In genomic region chr21:25970254-25970930, GRCh38 we compare ENCODE assay signal across 16 cellular contexts.
DNase-seq lines count a peak whose midpoint lies in the region; ATAC-seq and TF ChIP-seq lines count a peak whose summit lies in the region.
"Had no signal": no experiment of that assay in that cellular context is flagged by ENCODE, and none has a peak within 500 bp of the region (broad histone marks: within the 10 kb centered on the region; RNA-seq: fewer than 3 reads in every experiment).

No MANE protein-coding gene starts in this region.

- no peak overlapping the region for H3K27ac ChIP-seq in brain microvascular endothelial cell
- H3K27ac ChIP-seq: psoas muscle had no signal

- H3K27me3 ChIP-seq in brain microvascular endothelial cell (replicated peaks) = no peaks in the 10 kb centered on the region

- in situ Hi-C loops in brain microvascular endothelial cell (cut with HindIII; ENCODE audit: low pct_ligation_motif_present, low sequenced_read_pairs) = no loop called here

- intact Hi-C loops in sciatic nerve (cut with DNase I) = no loop called here

- H3K4me3 ChIP-seq in LNCaP clone FGC (ENCODE audit: low read depth, low read length) (no peak overlapping the region), brain microvascular endothelial cell (ENCODE audit: low read depth, low read length) (no peak overlapping the region)
- H3K4me3 ChIP-seq: coronary artery, psoas muscle had no signal

- peak; percentile 62 for DNase-seq in LNCaP clone FGC (ENCODE audit: low read depth)
- peak; percentile 29 for DNase-seq in brain microvascular endothelial cell
- peak; percentile 60 to 87 for DNase-seq in hippocampal formation (lab: John Stamatoyannopoulos, UW)
- no peak for DNase-seq in sciatic nerve (ENCODE audit: low spot score)
- no peak for DNase-seq in RPMI8226
- DNase-seq in GF-D8 (lab: John Stamatoyannopoulos, UW) = no peak
- no peak for DNase-seq in erythroblast (lab: John Stamatoyannopoulos, UW)
- DNase-seq: activated CD4-positive, alpha-beta T cell treated with anti-CD3 and anti-CD28 coated beads, Interleukin-2, amount 10 ng/mL, durations not matched to agents 24 days and 14 days; activated T-cell treated with anti-CD3 and anti-CD28 coated beads, Interleukin-2, amount 50 U/mL, for 1 hour; CD4-positive, alpha-beta T cell; NCI-H345; OCI-M1; psoas muscle; T-cell had no signal

- peak; percentile 79 for ATAC-seq in sciatic nerve
- no peak for ATAC-seq in HG02678 (IDR thresholded peaks at IDR 0.05; ENCODE audit: unreplicated experiment)
- ATAC-seq: psoas muscle, T-cell had no signal

- peaks cover 27% of the 10 kb centered on the region for H3K36me3 ChIP-seq in brain microvascular endothelial cell (replicated peaks)

- TF ChIP-seq POLR2A in erythroblast (IDR thresholded peaks at IDR 0.05; ENCODE audit: low read length) = no peak

- TF ChIP-seq CTCF in LNCaP clone FGC (IDR thresholded peaks at IDR 0.05; ENCODE audit: control insufficient read depth, extremely low read depth, insufficient read depth) (no peak), brain microvascular endothelial cell (IDR thresholded peaks at IDR 0.05; ENCODE audit: low read depth, low read length, missing control alignments) (no peak)

Comparison
In these comparisons a context has a peak if more than half of its experiments do, and no peak if none do; other contexts are left out.
1. DNase-seq: peak in LNCaP clone FGC (single experiment), brain microvascular endothelial cell (single experiment) and hippocampal formation (2 of 2); none in sciatic nerve (single experiment), RPMI8226 (single experiment), GF-D8 (single experiment) and erythroblast (0 of 2).